In genomic region chr11:86589856-86590589, GRCh38 we compare ENCODE assay signal across 16 cellular contexts.
"Had no signal": no experiment of that assay in that cellular context is flagged by ENCODE, and none has a peak within 500 bp of the region (broad histone marks: within the 10 kb centered on the region; RNA-seq: fewer than 3 reads in every experiment).

No MANE protein-coding gene starts in this region.

- H3K4me1 ChIP-seq: colonic mucosa had no signal

- H3K9me3 ChIP-seq: colonic mucosa, left lung, neutrophil, uterus had no signal

- ATAC-seq: left lung; right cardiac atrium; stimulated activated naive B cell treated with anti-CD40 and anti-IgM and Interleukin-4, amounts not matched to agents 10 μg/mL and 1 μg/mL and 100 μg/mL, for 72 hours had no signal

- H3K27ac ChIP-seq: colonic mucosa, left lung, neutrophil had no signal

- DNase-seq: activated B cell treated with CpG ODN at 0.5 μM for 24 hours; activated effector memory CD4-positive, alpha-beta T cell treated with Interleukin-2 at 50 U/mL for 16 hours; activated T-cell treated with anti-CD3 and anti-CD28 coated beads, Interleukin-2, amount 50 U/mL, for 1 hour; colonic mucosa; effector CD4-positive, alpha-beta T cell; islet precursor cell; left lung; right cardiac atrium; stimulated activated CD4-positive, alpha-beta T cell treated with anti-CD3 and anti-CD28 coated beads, Interleukin-2, amount 100 ng/mL, for 24 hours; stimulated activated naive B cell treated with anti-CD40 and anti-IgM and Interleukin-4, amounts not matched to agents 10 μg/mL and 1 μg/mL and 100 μg/mL, for 72 hours; T-helper 2 cell; uterus had no signal

- FAIRE-seq: endothelial cell of umbilical vein, frontal cortex, TTC549 had no signal

- H3K36me3 ChIP-seq: colonic mucosa, left lung, neutrophil, uterus had no signal

- H3K27me3 ChIP-seq: colonic mucosa, left lung, neutrophil, uterus had no signal

- H3K4me3 ChIP-seq: colonic mucosa, left lung, uterus had no signal
